Comparison of ENCODE assay signal across 9 cellular contexts in the genomic region with DNA sequence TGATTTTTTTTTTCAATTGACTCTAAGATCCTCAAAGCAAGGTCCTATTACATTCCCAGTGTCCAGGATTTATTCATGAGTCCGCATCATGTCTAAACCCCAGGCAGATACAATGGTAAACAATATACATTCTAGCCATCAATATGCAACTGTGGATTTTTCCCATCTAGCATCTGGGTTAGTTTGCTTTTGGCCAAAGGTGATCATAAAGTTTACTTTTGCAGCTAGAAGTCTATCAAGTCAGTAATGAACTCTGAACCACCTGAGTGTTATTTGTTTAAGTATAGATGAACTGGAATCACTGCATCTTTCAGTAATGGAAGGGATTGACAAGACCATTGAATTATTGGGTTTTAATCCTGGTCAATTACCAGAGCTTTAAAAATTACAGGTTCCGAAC.
"Had no signal": no experiment of that assay in that cellular context is flagged by ENCODE, and none has a peak within 500 bp of the region (broad histone marks: within the 10 kb centered on the region; RNA-seq: fewer than 3 reads in every experiment).

No MANE protein-coding gene starts in this region.

- H3K9ac ChIP-seq: KMS-11 had no signal

- H3K27ac ChIP-seq: KMS-11 had no signal

- DNase-seq: H9, HCEC 1CT, IMR-90 had no signal

- ATAC-seq: GM23338, K562 had no signal

- H2AFZ ChIP-seq: GM23338 had no signal

- FAIRE-seq: H1, H54, HTR-8/SVneo, K562 had no signal

- H3K4me2 ChIP-seq: GM23338, KMS-11 had no signal

- H3K4me3 ChIP-seq: GM23338, K562 had no signal
